ENCODE assay signal across 21 cellular contexts in the genomic region with DNA sequence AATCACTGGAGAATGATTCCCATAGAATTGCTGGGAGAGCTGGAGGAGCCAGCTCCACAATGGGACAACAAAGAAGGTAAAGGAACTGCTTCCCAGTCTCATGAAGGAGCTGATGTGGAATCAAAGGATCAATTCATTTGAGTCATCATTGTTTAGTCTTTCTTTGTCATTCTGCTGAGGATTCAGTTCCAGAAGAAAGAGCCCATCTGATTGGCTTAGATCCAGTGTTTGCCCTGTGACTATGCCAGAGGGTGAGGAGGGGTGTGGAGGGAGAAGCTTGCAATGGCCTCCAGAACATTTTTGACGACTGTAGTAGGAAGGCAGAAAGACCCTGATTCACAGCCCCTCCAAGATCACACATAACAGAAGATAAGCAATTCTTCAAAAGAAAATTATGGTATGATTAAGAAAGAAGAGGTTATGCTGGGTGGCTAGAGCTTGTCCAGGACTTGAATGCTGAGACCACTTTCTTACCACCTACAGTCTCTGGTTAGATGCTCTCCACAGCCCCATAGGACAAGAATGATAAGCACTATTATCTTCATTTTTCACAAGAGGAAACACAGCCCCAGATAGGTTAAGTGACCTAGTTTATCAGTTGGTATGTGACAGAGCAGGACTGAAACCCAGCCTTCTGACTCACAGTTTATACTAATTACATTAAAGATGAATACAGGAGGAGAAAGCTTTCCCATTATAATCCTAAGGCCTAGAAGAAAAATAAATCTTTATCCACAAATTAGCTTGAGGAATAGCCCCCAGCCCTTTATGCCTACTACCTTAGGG.
A peak's percentile ranks its signal among the peaks of the same experiment; 100 is the strongest.
DNase-seq lines count a peak whose midpoint lies in the region; FAIRE-seq and TF ChIP-seq lines count a peak whose summit lies in the region.
"Had no signal": no experiment of that assay in that cellular context is flagged by ENCODE, and none has a peak within 500 bp of the region (broad histone marks: within the 10 kb centered on the region; RNA-seq: fewer than 3 reads in every experiment).

No MANE protein-coding gene starts in this region.

- no peak overlapping the region for H3K4me3 Mint-ChIP-seq in neural progenitor cell
- H3K4me3 Mint-ChIP-seq: activated naive CD4-positive, alpha-beta T cell treated with anti-CD3 and anti-CD28 coated beads, Interleukin-2, amount 50 U/mL, for 24 hours had no signal

- DNase-seq in ELF-1 (ENCODE audit: low read depth, low spot score) (peak; percentile 40), MG63 (peak; percentile 33), bronchial epithelial cell (ENCODE audit: low read depth) (peak; percentile 78), neural progenitor cell (ENCODE audit: low spot score) (peak; percentile 72), GM20000 (ENCODE audit: low spot score) (no peak), middle frontal gyrus (ENCODE audit: extremely low spot score, low spot score) (no peak), NCI-H1092 (lab: John Stamatoyannopoulos, UW) (no peak)
- DNase-seq in stimulated activated CD8-positive, alpha-beta memory T cell treated with anti-CD3 and anti-CD28 coated beads, Interleukin-4, amount 100 ng/mL, for 48 hours = no peak
- DNase-seq: activated CD4-positive, alpha-beta T cell treated with anti-CD3 and anti-CD28 coated beads for 1 hour; DMS79 treated with DMSO at 0.1 percent for 48 hours; effector CD4-positive, alpha-beta T cell; HCEC 1CT; islet precursor cell; midbrain; NCI-H187; NCI-H510A; occipital lobe; stimulated activated naive CD4-positive, alpha-beta T cell treated with Interleukin-2 at 50 U/mL for 16 hours; uterus had no signal

- peaks cover 6% of the 10 kb centered on the region for H3F3A ChIP-seq in neural progenitor cell (ENCODE audit: low read depth)

- H3K4me1 Mint-ChIP-seq in neural progenitor cell = no peaks in the 10 kb centered on the region
- H3K4me1 Mint-ChIP-seq: activated naive CD4-positive, alpha-beta T cell treated with anti-CD3 and anti-CD28 coated beads, Interleukin-2, amount 50 U/mL, for 24 hours had no signal

- no peak for TF ChIP-seq CTCF in bronchial epithelial cell (IDR thresholded peaks at IDR 0.05; ENCODE audit: insufficient read depth, low read length, severe bottlenecking)
- no peak for TF ChIP-seq CTCF in neural progenitor cell (IDR thresholded peaks at IDR 0.05)
- no peak for TF ChIP-seq CTCF in GM20000 (IDR thresholded peaks at IDR 0.05; ENCODE audit: extremely low read depth, missing control alignments)

- H3K4me1 ChIP-seq in neural progenitor cell = peaks cover 18% of the 10 kb centered on the region
- H3K4me1 ChIP-seq: gastroesophageal sphincter, uterus had no signal

- no peak overlapping the region for H3K27ac Mint-ChIP-seq in neural progenitor cell
- H3K27ac Mint-ChIP-seq: activated naive CD4-positive, alpha-beta T cell treated with anti-CD3 and anti-CD28 coated beads, Interleukin-2, amount 50 U/mL, for 24 hours had no signal

- no peak overlapping the region for H3K9ac ChIP-seq in neural progenitor cell

- H4K20me1 ChIP-seq in neural progenitor cell (ENCODE audit: low read depth) = no peaks in the 10 kb centered on the region

- H3K4me2 ChIP-seq in neural progenitor cell = no peak overlapping the region

- FAIRE-seq in bronchial epithelial cell (lab: Jason Lieb, UNC) = peak; percentile 76

- no peak overlapping the region for H2AFZ ChIP-seq in neural progenitor cell (replicated peaks)

- H3K27ac ChIP-seq in neural progenitor cell = peak overlapping the region; percentile 31
- H3K27ac ChIP-seq: gastroesophageal sphincter, uterus had no signal

- no peaks in the 10 kb centered on the region for H3K27me3 Mint-ChIP-seq in neural progenitor cell (ENCODE audit: insufficient read depth, low read depth)
- H3K27me3 Mint-ChIP-seq: activated naive CD4-positive, alpha-beta T cell treated with anti-CD3 and anti-CD28 coated beads, Interleukin-2, amount 50 U/mL, for 24 hours had no signal

- H3K27me3 ChIP-seq in MG63 (no peaks in the 10 kb centered on the region), bronchial epithelial cell (ENCODE audit: control insufficient read depth, insufficient read depth, low read length) (no peaks in the 10 kb centered on the region), neural progenitor cell (no peaks in the 10 kb centered on the region)
- H3K27me3 ChIP-seq: gastroesophageal sphincter, uterus had no signal

- H3K36me3 Mint-ChIP-seq in neural progenitor cell = no peaks in the 10 kb centered on the region
- H3K36me3 Mint-ChIP-seq: activated naive CD4-positive, alpha-beta T cell treated with anti-CD3 and anti-CD28 coated beads, Interleukin-2, amount 50 U/mL, for 24 hours had no signal

- H3K79me2 ChIP-seq in neural progenitor cell (ENCODE audit: low read depth) = no peaks in the 10 kb centered on the region

- H3K4me3 ChIP-seq in MG63 (no peak overlapping the region), bronchial epithelial cell (ENCODE audit: low read depth, low read length) (no peak overlapping the region), neural progenitor cell (no peak overlapping the region)
- H3K4me3 ChIP-seq: gastroesophageal sphincter, uterus had no signal

- H3K9me3 Mint-ChIP-seq in neural progenitor cell = no peaks in the 10 kb centered on the region

- H3K36me3 ChIP-seq in MG63 (no peaks in the 10 kb centered on the region), bronchial epithelial cell (ENCODE audit: control insufficient read depth, insufficient read depth, low read length) (no peaks in the 10 kb centered on the region), neural progenitor cell (no peaks in the 10 kb centered on the region)
- H3K36me3 ChIP-seq: gastroesophageal sphincter, uterus had no signal

- H3K9me3 ChIP-seq in MG63 (no peaks in the 10 kb centered on the region), neural progenitor cell (ENCODE audit: low read depth) (no peaks in the 10 kb centered on the region)
- H3K9me3 ChIP-seq: gastroesophageal sphincter, uterus had no signal

Comparison
In these comparisons a context has a peak if more than half of its experiments do, and no peak if none do; other contexts are left out.
1. DNase-seq: peak in ELF-1 (single experiment), MG63 (single experiment), bronchial epithelial cell (single experiment) and neural progenitor cell (single experiment); none in stimulated activated CD8-positive, alpha-beta memory T cell treated with anti-CD3 and anti-CD28 coated beads, Interleukin-4, amount 100 ng/mL, for 48 hours (single experiment), GM20000 (single experiment), middle frontal gyrus (single experiment) and NCI-H1092 (single experiment).